ENCODE assay signal across 9 cellular contexts in the genomic region with DNA sequence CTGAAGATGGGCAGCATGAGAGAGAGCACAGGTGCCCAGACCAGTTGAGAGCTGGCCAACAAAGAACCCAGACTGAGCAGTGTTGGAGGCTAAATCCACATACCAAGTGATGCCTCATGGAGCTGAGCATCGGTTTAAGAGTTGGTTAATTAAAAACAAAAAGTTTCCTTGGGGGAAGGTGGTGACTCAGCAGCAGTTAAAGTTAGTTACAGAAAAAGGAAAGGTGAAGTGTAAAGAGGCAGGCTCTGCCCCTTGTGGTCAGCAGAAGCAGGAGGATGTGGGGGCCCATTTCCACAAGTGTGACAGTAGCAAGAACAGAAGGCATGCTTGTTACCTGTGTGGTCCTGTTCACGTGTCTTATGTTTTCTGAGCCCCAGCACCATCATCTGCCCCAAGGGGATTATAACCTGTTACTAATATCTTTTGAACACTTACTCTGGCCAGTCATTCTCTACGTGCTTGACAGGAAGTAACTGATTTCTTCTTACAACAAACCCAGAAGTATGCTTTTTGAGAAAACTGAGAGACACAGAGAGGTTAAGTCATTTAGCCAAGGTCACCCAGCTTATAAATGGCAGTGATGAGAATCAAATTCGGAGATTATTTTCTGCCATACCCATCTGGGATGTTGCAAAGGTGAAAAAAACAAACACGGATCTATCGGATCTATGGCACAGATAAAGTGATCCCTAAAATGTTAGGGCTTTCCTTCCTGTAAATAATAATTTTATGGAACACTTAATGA.
DNase-seq lines count a peak whose midpoint lies in the region; ATAC-seq and TF ChIP-seq lines count a peak whose summit lies in the region.
"Had no signal": no experiment of that assay in that cellular context is flagged by ENCODE, and none has a peak within 500 bp of the region (broad histone marks: within the 10 kb centered on the region; RNA-seq: fewer than 3 reads in every experiment).

No MANE protein-coding gene starts in this region.

- no peak for TF ChIP-seq POLR2A in gastroesophageal sphincter (IDR thresholded peaks at IDR 0.05)

- H3K4me1 ChIP-seq in gastroesophageal sphincter: no peaks in the 10 kb centered on the region

- no TSS peak for BruUV-seq in MCF 10A (replicated peaks; lab: Mats Ljungman, UMichigan)

- no peak overlapping the region for H3K4me3 ChIP-seq in gastroesophageal sphincter

- TF ChIP-seq EP300 in gastroesophageal sphincter (IDR thresholded peaks at IDR 0.05): no peak

- WGBS in gastroesophageal sphincter (ENCODE audit: low coverage in 1 of 2), 2 donors: 57 to 59% methylated on average over 5 to 6 of the region's 6 CpGs

- POLR2A ChIA-PET in MCF 10A (lab: Yijun Ruan, JAX): no interaction called here

- no peaks in the 10 kb centered on the region for H3K36me3 Mint-ChIP-seq in MCF 10A (ENCODE audit: insufficient read depth, unreplicated experiment)

- intact Hi-C loops in MCF 10A (cut with micrococcal nuclease): no loop called here

- no peaks in the 10 kb centered on the region for H3K27me3 ChIP-seq in gastroesophageal sphincter

- ATAC-seq in GM19452 (IDR thresholded peaks at IDR 0.05; ENCODE audit: unreplicated experiment) (peak; percentile 92), HG03196 (IDR thresholded peaks at IDR 0.05; ENCODE audit: unreplicated experiment) (peak; percentile 92), gastroesophageal sphincter (no peak)

- H3K9me3 Mint-ChIP-seq in MCF 10A (ENCODE audit: unreplicated experiment): peaks cover 28% of the 10 kb centered on the region

- H3K27ac ChIP-seq in gastroesophageal sphincter: no peak overlapping the region

- H3K4me1 Mint-ChIP-seq in MCF 10A (ENCODE audit: insufficient read depth, unreplicated experiment): no peaks in the 10 kb centered on the region

- no peaks in the 10 kb centered on the region for H3K27me3 Mint-ChIP-seq in MCF 10A (ENCODE audit: insufficient read depth, unreplicated experiment)

- peaks cover 0 to 3% (median 0%) of the 10 kb centered on the region in 3 donors for H3K9me3 ChIP-seq in gastroesophageal sphincter

- no peak overlapping the region for H3K4me3 Mint-ChIP-seq in MCF 10A (ENCODE audit: unreplicated experiment)

- CTCF ChIA-PET in MCF 10A (lab: Yijun Ruan, JAX): no interaction called here

- no peaks in the 10 kb centered on the region for H3K36me3 ChIP-seq in gastroesophageal sphincter

- peak; percentile 23 for DNase-seq in ELR (ENCODE audit: low read depth)
- peak; percentile 10 for DNase-seq in dermis blood vessel endothelial cell
- DNase-seq in stimulated activated CD4-positive, alpha-beta T cell treated with anti-CD3 and anti-CD28 coated beads, Interleukin-1b, Interleukin-23, amount 100 ng/mL, for 48 hours: no peak
- no peak for DNase-seq in NCI-H2029 (lab: John Stamatoyannopoulos, UW)
- DNase-seq in MCF 10A (ENCODE audit: unreplicated experiment): no peak
- DNase-seq: IMR-90 had no signal

- TF ChIP-seq CTCF in gastroesophageal sphincter (IDR thresholded peaks at IDR 0.05) (no peak), MCF 10A (IDR thresholded peaks at IDR 0.05; ENCODE audit: unreplicated experiment) (no peak)

- no peak overlapping the region for H3K27ac Mint-ChIP-seq in MCF 10A (ENCODE audit: low read depth, unreplicated experiment)

Comparison
In these comparisons a context has a peak if more than half of its experiments do, and no peak if none do; other contexts are left out.
1. DNase-seq: peak in ELR (single experiment) and dermis blood vessel endothelial cell (single experiment); none in stimulated activated CD4-positive, alpha-beta T cell treated with anti-CD3 and anti-CD28 coated beads, Interleukin-1b, Interleukin-23, amount 100 ng/mL, for 48 hours (single experiment), NCI-H2029 (single experiment) and MCF 10A (single experiment).